8 cellular contexts compared by ENCODE assay signal in the genomic region with DNA sequence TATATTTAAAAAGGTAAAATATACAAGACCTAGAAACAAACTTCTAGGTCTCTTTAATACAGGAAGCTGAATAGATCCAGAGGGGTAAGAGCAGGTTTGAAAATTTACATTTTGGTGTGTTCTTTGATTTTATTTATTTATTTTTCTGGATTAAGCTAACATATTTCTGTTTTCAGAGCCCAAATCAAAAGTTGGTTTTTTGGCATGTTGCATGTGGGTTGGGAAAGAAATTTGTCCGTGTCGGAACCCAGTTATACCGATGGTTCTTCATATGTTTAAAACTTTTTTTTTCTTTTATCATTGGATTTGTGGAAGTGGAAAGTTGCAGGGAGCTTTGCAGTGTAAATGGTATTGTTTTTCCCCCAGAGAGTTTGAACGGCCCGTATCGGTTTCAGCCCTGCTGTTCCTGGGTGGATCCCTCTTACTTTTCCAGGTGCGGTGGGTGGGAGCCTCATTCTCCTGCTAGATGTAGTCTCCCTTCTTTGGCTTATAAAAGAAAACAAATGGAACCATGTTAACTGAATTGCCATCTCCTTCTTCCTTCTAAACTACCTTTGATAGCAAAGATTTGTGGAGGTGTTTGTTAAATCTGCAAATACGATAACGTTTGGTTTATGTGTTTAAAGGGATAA. TPM values are rescaled to one million over a fixed set of nuclear protein-coding genes. Genes with fewer than 3 reads are reported as not detected.
DNase-seq lines count a peak whose midpoint lies in the region; ATAC-seq and TF ChIP-seq lines count a peak whose summit lies in the region.

No MANE protein-coding gene starts in this region.

- ATAC-seq in GM18519 (IDR thresholded peaks at IDR 0.05; ENCODE audit: low FRiP score, unreplicated experiment), result no peak

- H3K4me1 ChIP-seq in adrenal gland (replicated peaks in 1 of 2) (peaks cover 27 to 36% of the 10 kb centered on the region in 2 donors), stomach smooth muscle (ENCODE audit: control insufficient read depth, insufficient read depth, low read length) (peaks cover 16% of the 10 kb centered on the region)

- H3K36me3 ChIP-seq in adrenal gland (replicated peaks in 1 of 2) (no peaks in the 10 kb centered on the region), kidney epithelial cell (ENCODE audit: control insufficient read depth, insufficient read depth, low read length) (no peaks in the 10 kb centered on the region), stomach smooth muscle (ENCODE audit: control insufficient read depth in 2 of 2, insufficient read depth in 2 of 2, low read length in 2 of 2) (no peaks in the 10 kb centered on the region)

- H3K4me3 ChIP-seq in adrenal gland (peak overlapping the region; percentile 35 to 61 (median 48)), kidney epithelial cell (ENCODE audit: low read depth, low read length) (peak overlapping the region; percentile 75), stomach smooth muscle (ENCODE audit: low read length in 2 of 2) (peak overlapping the region; percentile 90 to 95)

- TF ChIP-seq CTCF in adrenal gland (IDR thresholded peaks at IDR 0.05) (no peak), kidney epithelial cell (IDR thresholded peaks at IDR 0.05; ENCODE audit: insufficient read depth, low read length, poor library complexity, severe bottlenecking) (no peak)

- DNase-seq in DMS53 (lab: John Stamatoyannopoulos, UW) (peak; percentile 31), DMS53 treated with DMSO at 0.1 percent for 48 hours (lab: John Stamatoyannopoulos, UW; ENCODE audit: unreplicated experiment) (no peak), adrenal gland (peak in 1 of 7 donors; percentile 18), kidney epithelial cell (ENCODE audit: low read depth) (no peak), medulla oblongata (ENCODE audit: extremely low spot score) (no peak), NCI-H187 (lab: John Stamatoyannopoulos, UW) (no peak)

- no peaks in the 10 kb centered on the region for H3K27me3 ChIP-seq in adrenal gland
- H3K27me3 ChIP-seq in kidney epithelial cell (ENCODE audit: control insufficient read depth, insufficient read depth, low read length), result no peaks in the 10 kb centered on the region
- no peaks in the 10 kb centered on the region for H3K27me3 ChIP-seq in stomach smooth muscle (ENCODE audit: control insufficient read depth in 1 of 2, insufficient read depth in 2 of 2, low read length in 2 of 2)

- intact Hi-C loops in adrenal gland (cut with DNase I), result no loop called here

- H3K27ac ChIP-seq in adrenal gland (peak overlapping the region; percentile 77 to 94 (median 92)), stomach smooth muscle (ENCODE audit: low read length) (peak overlapping the region; percentile 94)

- TF ChIP-seq POLR2A in adrenal gland (IDR thresholded peaks at IDR 0.05), result no peak

- no peaks in the 10 kb centered on the region for H3K9me3 ChIP-seq in adrenal gland (replicated peaks in 1 of 3)
- H3K9me3 ChIP-seq in stomach smooth muscle (ENCODE audit: control insufficient read depth in 2 of 2, low read length in 2 of 2), result no peaks in the 10 kb centered on the region

- WGBS in adrenal gland, 4 donors, result 0 to 3% (median 1%) methylated on average over 9 of the region's 9 CpGs

- peak overlapping the region; percentile 95 for H3K9ac ChIP-seq in stomach smooth muscle (ENCODE audit: low read length in 2 of 2)

RNA-seq across cellular contexts. Expression of gene CTNND1, which starts 0.7 kb away (rescaled TPM):
- total RNA-seq in adrenal gland (100 to 1,000 TPM in 7 of 8 donors, 10 to 100 TPM in 1; 90.8 to 152 (median 118) TPM), kidney epithelial cell (103 and 105 TPM in 2 replicates)
- polyA plus RNA-seq in adrenal gland, result 10 to 100 TPM; 26.3 to 80.2 (median 31.2) TPM

RNA-seq across cellular contexts. Expression of gene BTBD18, which starts 10.7 kb away (rescaled TPM):
- total RNA-seq in adrenal gland (not detected), kidney epithelial cell (not detected in 2 replicates)
- not detected for polyA plus RNA-seq in adrenal gland

RNA-seq across cellular contexts. Expression of gene SELENOH, which starts 21.1 kb away (rescaled TPM):
- total RNA-seq in adrenal gland (100 to 1,000 TPM; 145 to 327 (median 257) TPM), kidney epithelial cell (249 and 278 TPM in 2 replicates)
- polyA plus RNA-seq in adrenal gland, result 100 to 1,000 TPM in 2 of 3 donors, 10 to 100 TPM in 1; 33.8 to 150 (median 131) TPM

RNA-seq across cellular contexts. Expression of gene TMX2, which starts 50.0 kb away (rescaled TPM):
- total RNA-seq in adrenal gland (100 to 1,000 TPM in 1 of 8 donors, 10 to 100 TPM in 7; 63.0 to 141 (median 91.9) TPM), kidney epithelial cell (74.0 and 79.8 TPM in 2 replicates)
- 100 to 1,000 TPM in 1 of 3 donors, 10 to 100 TPM in 2; 47.0 to 210 (median 57.4) TPM for polyA plus RNA-seq in adrenal gland

RNA-seq across cellular contexts. Expression of gene MED19, which starts 50.3 kb away (rescaled TPM):
- 10 to 100 TPM; 16.6 to 32.1 (median 21.9) TPM for total RNA-seq in adrenal gland
- polyA plus RNA-seq in adrenal gland, result 10 to 100 TPM; 13.7 to 35.7 (median 13.7) TPM
- 26.8 and 27.6 TPM in 2 replicates for total RNA-seq in kidney epithelial cell
